ENCODE assay signal across 1 cellular context in genomic region chr20:50146732-50147662, GRCh38.
TF ChIP-seq lines count a peak whose summit lies in the region.

No MANE protein-coding gene starts in this region.

TF ChIP-seq in GM12878, 131 proteins besides CTCF, POLR2A, EP300 and RAD21 (continued from another document):
- peak; percentile 44; the same call in 1 of the 2 replicates for TF ChIP-seq ZBTB40 (IDR thresholded peaks at IDR 0.05; ENCODE audit: borderline replicate concordance)
- TF ChIP-seq RCOR1 (conservative IDR thresholded peaks at IDR 0.05; ENCODE audit: low read depth, low read length), result no peak
- TF ChIP-seq RELA (IDR thresholded peaks at IDR 0.05; ENCODE audit: borderline replicate concordance, partially characterized antibody), result no peak
- peak; percentile 24; the same call in 1 of the 2 replicates for TF ChIP-seq GATAD2B (conservative IDR thresholded peaks at IDR 0.05; ENCODE audit: low read depth)
- peak; percentile 54 for TF ChIP-seq IKZF1 (conservative IDR thresholded peaks at IDR 0.05)
- no peak for TF ChIP-seq ZBTB11 (CRISPR knock-in tag; IDR thresholded peaks at IDR 0.05)
